15 cellular contexts compared by ENCODE assay signal in the genomic region with DNA sequence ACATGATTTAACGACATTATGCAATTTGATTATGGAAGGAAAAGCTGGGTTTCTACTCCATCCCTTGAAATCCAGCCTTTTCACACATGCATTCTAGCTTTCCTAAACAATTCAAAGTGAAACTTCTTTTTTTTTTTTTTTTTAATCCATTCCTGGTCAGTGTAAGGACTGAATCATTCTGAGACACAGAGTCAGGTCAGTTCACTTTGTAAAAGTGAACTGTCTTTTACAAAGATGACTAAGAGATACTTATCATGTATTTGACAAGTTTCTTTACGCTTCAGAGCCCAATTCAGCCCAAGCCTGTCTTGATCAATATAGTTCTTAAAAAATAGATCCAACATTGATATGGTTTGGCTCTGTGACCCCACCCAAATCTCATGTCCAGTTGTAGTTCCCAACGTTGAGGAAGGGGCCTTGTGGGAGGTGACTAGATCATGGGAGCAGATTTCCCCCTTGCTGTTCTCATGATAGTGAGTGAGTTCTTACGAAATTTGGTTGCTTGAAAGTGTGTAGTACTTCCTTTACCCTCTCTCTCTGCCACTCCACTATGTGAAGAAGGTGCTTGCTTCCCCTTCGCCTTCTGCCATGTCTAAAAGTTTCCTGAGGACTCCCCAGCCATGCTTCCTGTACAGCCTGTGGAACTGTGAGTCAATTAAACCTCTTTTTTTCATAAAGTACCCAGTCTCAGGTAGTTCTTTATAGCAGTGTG.
DNase-seq lines count a peak whose midpoint lies in the region; TF ChIP-seq lines count a peak whose summit lies in the region.
"Had no signal": no experiment of that assay in that cellular context is flagged by ENCODE, and none has a peak within 500 bp of the region (broad histone marks: within the 10 kb centered on the region; RNA-seq: fewer than 3 reads in every experiment).

No MANE protein-coding gene starts in this region.

- H3K79me2 ChIP-seq in smooth muscle cell (ENCODE audit: low read depth): no peaks in the 10 kb centered on the region

- H3K4me1 Mint-ChIP-seq in MCF 10A (ENCODE audit: insufficient read depth, unreplicated experiment): peaks cover 44% of the 10 kb centered on the region
- H3K4me1 Mint-ChIP-seq: activated B cell treated with CpG ODN at 0.5 μM for 24 hours had no signal

- in situ Hi-C loops in transverse colon (cut with MboI; ENCODE audit: low pct_ligation_motif_present in 1 of 4, low pct_unique_long_range_greater_than_20kb in 1 of 4, low sequenced_read_pairs in 3 of 4) (no loop called here), HAP-1 (cut with MboI; ENCODE audit: low sequenced_read_pairs) (no loop called here)

- no peak for TF ChIP-seq EP300 in transverse colon (IDR thresholded peaks at IDR 0.05; ENCODE audit: low read depth)

- H3K27me3 Mint-ChIP-seq in MCF 10A (ENCODE audit: insufficient read depth, unreplicated experiment): no peaks in the 10 kb centered on the region
- H3K27me3 Mint-ChIP-seq: activated B cell treated with CpG ODN at 0.5 μM for 24 hours had no signal

- BruUV-seq in MCF 10A (replicated peaks; lab: Mats Ljungman, UMichigan): no TSS peak

- H3K4me3 ChIP-seq in breast epithelium (no peak overlapping the region), epithelial cell of esophagus (ENCODE audit: low read length) (no peak overlapping the region), smooth muscle cell (no peak overlapping the region), transverse colon (no peak overlapping the region), HAP-1 (no peak overlapping the region)
- H3K4me3 ChIP-seq in effector memory CD4-positive, alpha-beta T cell (ENCODE audit: insufficient read depth, low read depth, low read length, poor library complexity, severe bottlenecking): no peak overlapping the region
- H3K4me3 ChIP-seq: gastroesophageal sphincter, thyroid gland had no signal

- H3K36me3 ChIP-seq in breast epithelium (no peaks in the 10 kb centered on the region), smooth muscle cell (ENCODE audit: low read depth) (no peaks in the 10 kb centered on the region), transverse colon (no peaks in the 10 kb centered on the region), HAP-1 (replicated peaks) (no peaks in the 10 kb centered on the region)
- no peaks in the 10 kb centered on the region for H3K36me3 ChIP-seq in effector memory CD4-positive, alpha-beta T cell (ENCODE audit: control insufficient read depth, insufficient read depth, low read length)
- H3K36me3 ChIP-seq: gastroesophageal sphincter, thyroid gland had no signal

- H3K27ac Mint-ChIP-seq in MCF 10A (ENCODE audit: low read depth, unreplicated experiment): peak overlapping the region; percentile 49
- H3K27ac Mint-ChIP-seq: activated B cell treated with CpG ODN at 0.5 μM for 24 hours, progenitor cell of endocrine pancreas had no signal

- H3K4me1 ChIP-seq in breast epithelium: peaks cover 0 to 3% of the 10 kb centered on the region in 2 donors
- peaks cover 7% of the 10 kb centered on the region for H3K4me1 ChIP-seq in smooth muscle cell (ENCODE audit: low read depth)
- no peaks in the 10 kb centered on the region for H3K4me1 ChIP-seq in effector memory CD4-positive, alpha-beta T cell (ENCODE audit: control insufficient read depth, insufficient read depth, low read length, poor library complexity, severe bottlenecking)
- H3K4me1 ChIP-seq in transverse colon: no peaks in the 10 kb centered on the region
- H3K4me1 ChIP-seq in HAP-1: no peaks in the 10 kb centered on the region

- H3K9me3 Mint-ChIP-seq in MCF 10A (ENCODE audit: unreplicated experiment): no peaks in the 10 kb centered on the region
- H3K9me3 Mint-ChIP-seq: activated B cell treated with CpG ODN at 0.5 μM for 24 hours had no signal

- TF ChIP-seq CTCF in MCF 10A (IDR thresholded peaks at IDR 0.05; ENCODE audit: unreplicated experiment) (no peak), breast epithelium (IDR thresholded peaks at IDR 0.05) (no peak), epithelial cell of esophagus (IDR thresholded peaks at IDR 0.05; ENCODE audit: insufficient read depth, low read depth, low read length, missing control alignments) (no peak), smooth muscle cell (IDR thresholded peaks at IDR 0.05; ENCODE audit: borderline replicate concordance, insufficient read depth, poor library complexity, severe bottlenecking) (no peak), transverse colon (IDR thresholded peaks at IDR 0.05) (no peak)

- H3K4me3 Mint-ChIP-seq in MCF 10A (ENCODE audit: unreplicated experiment): no peak overlapping the region
- H3K4me3 Mint-ChIP-seq: activated B cell treated with CpG ODN at 0.5 μM for 24 hours had no signal

- POLR2A ChIA-PET in MCF 10A (lab: Yijun Ruan, JAX): interaction anchor here (1.7 kb wide), 1 partner anchor 37 kb away, joined by 4 read pairs; no protein-coding TSS in a partner anchor

- no peaks in the 10 kb centered on the region for H3K27me3 ChIP-seq in breast epithelium
- H3K27me3 ChIP-seq in smooth muscle cell (ENCODE audit: low read depth): no peaks in the 10 kb centered on the region
- no peaks in the 10 kb centered on the region for H3K27me3 ChIP-seq in effector memory CD4-positive, alpha-beta T cell (replicated peaks; ENCODE audit: control insufficient read depth, insufficient read depth, low read length, poor library complexity, severe bottlenecking)
- H3K27me3 ChIP-seq in transverse colon: no peaks in the 10 kb centered on the region
- H3K27me3 ChIP-seq in HAP-1 (ENCODE audit: low read depth): no peaks in the 10 kb centered on the region
- H3K27me3 ChIP-seq: gastroesophageal sphincter, thyroid gland had no signal

- TF ChIP-seq POLR2A in breast epithelium (IDR thresholded peaks at IDR 0.05) (no peak), transverse colon (IDR thresholded peaks at IDR 0.05) (no peak)

- peaks cover 21% of the 10 kb centered on the region for H3F3A ChIP-seq in smooth muscle cell (ENCODE audit: low read depth)

- peak; percentile 21 for DNase-seq in MCF 10A (ENCODE audit: unreplicated experiment)
- DNase-seq in breast epithelium (ENCODE audit: low spot score in 2 of 2): no peak
- peak; percentile 86 for DNase-seq in RPMI7951 (ENCODE audit: low read depth)
- DNase-seq in epithelial cell of esophagus (ENCODE audit: low read depth): peak; percentile 63
- no peak for DNase-seq in smooth muscle cell (lab: John Stamatoyannopoulos, UW; ENCODE audit: unreplicated experiment)
- DNase-seq in effector memory CD4-positive, alpha-beta T cell: no peak
- no peak for DNase-seq in transverse colon
- DNase-seq in HAP-1 (ENCODE audit: low spot score in 2 of 2): no peak
- DNase-seq: activated B cell treated with CpG ODN at 0.5 μM for 24 hours; activated CD8-positive, alpha-beta memory T cell treated with anti-CD3 and anti-CD28 coated beads, Interleukin-2, amount 50 U/mL, for 4 hours; NCI-H2029; stimulated activated CD8-positive, alpha-beta memory T cell treated with anti-CD3 and anti-CD28 coated beads, Interleukin-4, amount 100 ng/mL, for 48 hours; thyroid gland had no signal

- peak overlapping the region; percentile 15 for H2AFZ ChIP-seq in smooth muscle cell (ENCODE audit: low read depth)

- no peaks in the 10 kb centered on the region for H4K20me1 ChIP-seq in smooth muscle cell (ENCODE audit: low read depth)

- H3K9me3 ChIP-seq in breast epithelium (no peaks in the 10 kb centered on the region), smooth muscle cell (replicated peaks; ENCODE audit: low read depth) (no peaks in the 10 kb centered on the region), transverse colon (no peaks in the 10 kb centered on the region), HAP-1 (no peaks in the 10 kb centered on the region)
- H3K9me3 ChIP-seq in effector memory CD4-positive, alpha-beta T cell (ENCODE audit: control insufficient read depth, low read length): no peaks in the 10 kb centered on the region
- H3K9me3 ChIP-seq: gastroesophageal sphincter, thyroid gland had no signal

- 66% methylated on average over 5 of the region's 5 CpGs for WGBS in smooth muscle cell (ENCODE audit: low lambda C conversion rate)
- WGBS in transverse colon (ENCODE audit: low coverage in 1 of 2), 2 donors: 74 to 86% methylated on average over 5 of the region's 5 CpGs

- H3K36me3 Mint-ChIP-seq in MCF 10A (ENCODE audit: insufficient read depth, unreplicated experiment): no peaks in the 10 kb centered on the region

- H3K9ac ChIP-seq in smooth muscle cell (ENCODE audit: low read depth): no peak overlapping the region

- CTCF ChIA-PET in MCF 10A (lab: Yijun Ruan, JAX): interaction anchor here (0.6 to 0.7 kb wide), 5 partner anchors 30 to 401 kb away, joined by 3 to 4 read pairs (median 3); no protein-coding TSS in a partner anchor

- intact Hi-C loops in MCF 10A (cut with micrococcal nuclease) (no loop called here), breast epithelium (cut with DNase I; ENCODE audit: low total_unique reads) (no loop called here), transverse colon (cut with DNase I; ENCODE audit: low total_unique reads) (no loop called here)

- no peak overlapping the region for H3K27ac ChIP-seq in breast epithelium
- H3K27ac ChIP-seq in smooth muscle cell (ENCODE audit: low read depth): peak overlapping the region; percentile 62
- H3K27ac ChIP-seq in effector memory CD4-positive, alpha-beta T cell (ENCODE audit: insufficient read depth, low read length, poor library complexity, severe bottlenecking): no peak overlapping the region
- no peak overlapping the region for H3K27ac ChIP-seq in transverse colon
- H3K27ac ChIP-seq: gastroesophageal sphincter, thyroid gland had no signal

- H3K4me2 ChIP-seq in smooth muscle cell: peak overlapping the region; percentile 60

Comparison
In these comparisons a context has a peak if more than half of its experiments do, and no peak if none do; other contexts are left out.
1. DNase-seq: peak in MCF 10A (single experiment), RPMI7951 (single experiment) and epithelial cell of esophagus (single experiment); none in breast epithelium (0 of 2), smooth muscle cell (single experiment), effector memory CD4-positive, alpha-beta T cell (0 of 3), transverse colon (single experiment) and HAP-1 (0 of 2).